11 cellular contexts compared by ENCODE assay signal in genomic region chr2:163465440-163465839, GRCh38.
DNase-seq lines count a peak whose midpoint lies in the region; ATAC-seq and TF ChIP-seq lines count a peak whose summit lies in the region.
"Had no signal": no experiment of that assay in that cellular context is flagged by ENCODE, and none has a peak within 500 bp of the region (broad histone marks: within the 10 kb centered on the region; RNA-seq: fewer than 3 reads in every experiment).

No MANE protein-coding gene starts in this region.

- no peak for TF ChIP-seq CTCF in glutamatergic neuron (IDR thresholded peaks at IDR 0.05; ENCODE audit: partially characterized antibody, unreplicated experiment)

- H3K4me1 Mint-ChIP-seq in glutamatergic neuron (ENCODE audit: low read depth, unreplicated experiment), result peaks cover 30% of the 10 kb centered on the region
- H3K4me1 Mint-ChIP-seq: memory B cell had no signal

- peaks cover 6% of the 10 kb centered on the region for H3K36me3 Mint-ChIP-seq in glutamatergic neuron (ENCODE audit: unreplicated experiment)
- H3K36me3 Mint-ChIP-seq: memory B cell had no signal

- no peak for ATAC-seq in GM18502 (IDR thresholded peaks at IDR 0.05; ENCODE audit: poor library complexity, unreplicated experiment)
- ATAC-seq in HG03342 (IDR thresholded peaks at IDR 0.05; ENCODE audit: unreplicated experiment), result no peak

- H3K4me3 Mint-ChIP-seq in glutamatergic neuron (ENCODE audit: unreplicated experiment), result no peak overlapping the region
- H3K4me3 Mint-ChIP-seq: memory B cell had no signal

- H3K27ac Mint-ChIP-seq in glutamatergic neuron (ENCODE audit: unreplicated experiment), result peak overlapping the region; percentile 76
- H3K27ac Mint-ChIP-seq: memory B cell had no signal

- peak; percentile 8 for DNase-seq in AG08396 (ENCODE audit: low spot score)
- DNase-seq in HuH-7 (ENCODE audit: low spot score), result peak; percentile 20
- DNase-seq in NCI-H82 treated with DMSO at 0.1 percent for 48 hours (lab: John Stamatoyannopoulos, UW; ENCODE audit: unreplicated experiment), result peak; percentile 97
- DNase-seq in glutamatergic neuron, result no peak
- no peak for DNase-seq in HK-2 (ENCODE audit: unreplicated experiment)
- DNase-seq in activated CD4-positive, alpha-beta T cell treated with anti-CD3 and anti-CD28 coated beads, Interleukin-2, amount 50 U/mL, for 4 hours, result no peak
- DNase-seq: activated naive CD4-positive, alpha-beta T cell treated with anti-CD3 and anti-CD28 coated beads, Interleukin-2, amount 50 U/mL, for 16 hours; caudate nucleus had no signal

- peaks cover 3% of the 10 kb centered on the region for H3K27me3 Mint-ChIP-seq in glutamatergic neuron (ENCODE audit: unreplicated experiment)

- peaks cover 5% of the 10 kb centered on the region for H3K9me3 Mint-ChIP-seq in glutamatergic neuron (ENCODE audit: unreplicated experiment)
- H3K9me3 Mint-ChIP-seq: memory B cell had no signal

Comparison
In these comparisons a context has a peak if more than half of its experiments do, and no peak if none do; other contexts are left out.
1. DNase-seq: peak in AG08396 (single experiment), HuH-7 (single experiment) and NCI-H82 treated with DMSO at 0.1 percent for 48 hours (single experiment); none in glutamatergic neuron (single experiment), HK-2 (single experiment) and activated CD4-positive, alpha-beta T cell treated with anti-CD3 and anti-CD28 coated beads, Interleukin-2, amount 50 U/mL, for 4 hours (0 of 2).